In genomic region chr2:195390686-195391085, GRCh38 we compare ENCODE assay signal across 18 cellular contexts.
DNase-seq lines count a peak whose midpoint lies in the region; ATAC-seq, FAIRE-seq and TF ChIP-seq lines count a peak whose summit lies in the region.
"Had no signal": no experiment of that assay in that cellular context is flagged by ENCODE, and none has a peak within 500 bp of the region (broad histone marks: within the 10 kb centered on the region; RNA-seq: fewer than 3 reads in every experiment).

No MANE protein-coding gene starts in this region.

- no peak overlapping the region for H3K4me3 Mint-ChIP-seq in astrocyte (ENCODE audit: unreplicated experiment)
- H3K4me3 Mint-ChIP-seq: CD14-positive monocyte had no signal

- DNase-seq in M059J (ENCODE audit: low read depth) (peak; percentile 26), astrocyte (ENCODE audit: low read depth) (peak; percentile 19), medulla oblongata (ENCODE audit: extremely low spot score) (peak; percentile 66), NCI-H187 treated with DMSO at 0.1 percent for 48 hours (lab: John Stamatoyannopoulos, UW) (no peak)
- DNase-seq: AML-193, DMS79 treated with DMSO at 0.1 percent for 48 hours, NCI-H1436 treated with DMSO at 0.1 percent for 48 hours, NCI-H2029 treated with DMSO at 0.1 percent for 48 hours, NCI-H446 treated with DMSO at 0.1 percent for 48 hours, NCI-H69, Right ventricle myocardium superior had no signal

- H3K4me1 Mint-ChIP-seq in astrocyte (ENCODE audit: low read depth, unreplicated experiment), result peaks cover 8% of the 10 kb centered on the region
- H3K4me1 Mint-ChIP-seq: CD14-positive monocyte had no signal

- no peak overlapping the region for H3K27ac Mint-ChIP-seq in astrocyte (ENCODE audit: unreplicated experiment)
- H3K27ac Mint-ChIP-seq: CD14-positive monocyte had no signal

- no peaks in the 10 kb centered on the region for H4K20me1 ChIP-seq in astrocyte (ENCODE audit: insufficient read depth, low read length)

- H3K27ac ChIP-seq in astrocyte (ENCODE audit: low read depth, low read length) (no peak overlapping the region), temporal lobe (ENCODE audit: low read depth, low read length) (peak overlapping the region; percentile 4)
- H3K27ac ChIP-seq: SK-N-MC had no signal

- H3K36me3 Mint-ChIP-seq in astrocyte (ENCODE audit: low read depth, unreplicated experiment), result no peaks in the 10 kb centered on the region
- H3K36me3 Mint-ChIP-seq: CD14-positive monocyte had no signal

- no peaks in the 10 kb centered on the region for H3K36me3 ChIP-seq in astrocyte (ENCODE audit: insufficient read depth, low read length)

- H3K27me3 Mint-ChIP-seq in astrocyte (ENCODE audit: low read depth, unreplicated experiment), result peaks cover 2% of the 10 kb centered on the region

- H3K27me3 ChIP-seq in astrocyte (ENCODE audit: insufficient read depth, low read length), result no peaks in the 10 kb centered on the region

- H3K4me3 ChIP-seq in astrocyte (ENCODE audit: insufficient read depth, low read depth, low read length), result no peak overlapping the region
- H3K4me3 ChIP-seq: SK-N-MC had no signal

- TF ChIP-seq CTCF in astrocyte (IDR thresholded peaks at IDR 0.05; ENCODE audit: insufficient read depth, low read depth, low read length), result no peak

- H2AFZ ChIP-seq in astrocyte (ENCODE audit: low read depth, low read length), result no peak overlapping the region

- no peak for FAIRE-seq in astrocyte (lab: Jason Lieb, UNC)
- FAIRE-seq: RCC 7860 had no signal

- no peaks in the 10 kb centered on the region for H3K4me1 ChIP-seq in astrocyte (ENCODE audit: insufficient read depth, low read length)

- no peaks in the 10 kb centered on the region for H3K79me2 ChIP-seq in astrocyte (ENCODE audit: insufficient read depth, low read length)

- H3K9me3 Mint-ChIP-seq in astrocyte (ENCODE audit: unreplicated experiment), result no peaks in the 10 kb centered on the region

- H3K9ac ChIP-seq in astrocyte (ENCODE audit: low read length), result no peak overlapping the region

- H3K4me2 ChIP-seq in astrocyte (ENCODE audit: low read length), result no peak overlapping the region

- no peaks in the 10 kb centered on the region for H3K9me3 ChIP-seq in astrocyte (ENCODE audit: insufficient read depth, low read depth, low read length)

- ATAC-seq in GM18517 (IDR thresholded peaks at IDR 0.05; ENCODE audit: unreplicated experiment), result no peak
- no peak for ATAC-seq in GM21723 (IDR thresholded peaks at IDR 0.05; ENCODE audit: unreplicated experiment)
- ATAC-seq: HCT116 had no signal
